ENCODE assay signal across 12 cellular contexts in the genomic region with DNA sequence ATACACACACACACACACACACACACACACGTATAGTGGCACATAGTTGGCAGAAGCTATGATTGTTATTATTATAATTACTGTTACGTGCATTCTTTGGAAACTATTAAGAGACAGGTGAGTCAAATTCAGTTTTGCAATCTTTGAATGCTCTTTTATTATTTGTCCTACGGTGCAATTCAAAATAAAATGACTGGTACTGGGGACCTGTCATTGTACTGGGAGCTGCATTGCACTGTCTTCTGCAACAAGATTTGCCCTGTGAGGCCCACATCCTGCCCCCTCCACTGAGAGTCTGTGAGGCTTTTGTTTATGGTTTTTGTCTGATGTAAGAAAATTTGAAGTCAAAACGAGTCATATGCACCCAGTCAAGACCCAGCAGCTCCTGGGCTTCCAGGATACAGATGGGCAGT. TPM values are rescaled to one million over a fixed set of nuclear protein-coding genes. Genes with fewer than 3 reads are reported as not detected.
DNase-seq lines count a peak whose midpoint lies in the region; ATAC-seq, FAIRE-seq and TF ChIP-seq lines count a peak whose summit lies in the region.
"Had no signal": no experiment of that assay in that cellular context is flagged by ENCODE, and none has a peak within 500 bp of the region (broad histone marks: within the 10 kb centered on the region; RNA-seq: fewer than 3 reads in every experiment).

No MANE protein-coding gene starts in this region.

- no peak overlapping the region for H3K27ac ChIP-seq in GM12878 (ENCODE audit: control insufficient read depth, insufficient read depth)

- RAD21 ChIA-PET in GM12878 (lab: Charles Lee; ENCODE audit: unreplicated experiment) = interaction anchor here (1.0 to 6.8 kb wide), 20 partner anchors 8 to 176 kb away, joined by 3 to 53 read pairs (median 6); partner anchors contain the start of genes CD244, CD48 and ITLN2

- peak; percentile 54 for ATAC-seq in GM12878
- no peak for ATAC-seq in GM18909 (IDR thresholded peaks at IDR 0.05; ENCODE audit: poor library complexity, unreplicated experiment)
- no peak for ATAC-seq in HG02840 (IDR thresholded peaks at IDR 0.05; ENCODE audit: low FRiP score, unreplicated experiment)

- peak overlapping the region; percentile 82 to 99 (median 96) for H3K4me3 Mint-ChIP-seq in IgD-negative memory B cell
- peak overlapping the region; percentile 83 for H3K4me3 Mint-ChIP-seq in activated CD4-positive, alpha-beta T cell treated with anti-CD3 and anti-CD28 coated beads, Interleukin-2, amount 10 ng/mL, durations not matched to agents 24 days and 14 days

- no peak for FAIRE-seq in GM12878 (lab: Jason Lieb, UNC)

- peaks cover 42% of the 10 kb centered on the region for H3K4me1 ChIP-seq in GM12878 (ENCODE audit: control insufficient read depth, insufficient read depth, low read length)
- H3K4me1 ChIP-seq: Caco-2 had no signal

- intact Hi-C loops in activated CD4-positive, alpha-beta T cell treated with anti-CD3 and anti-CD28 coated beads, Interleukin-2, amount 10 ng/mL, durations not matched to agents 24 days and 14 days (cut with micrococcal nuclease) = loop anchor here (2.0 to 5.0 kb wide), 2 partner anchors 41 to 56 kb away; no protein-coding TSS in a partner anchor
- intact Hi-C loops in GM12878 (cut with micrococcal nuclease; ENCODE audit: unreplicated experiment) = no loop called here

- TF ChIP-seq RAD21 in GM12878 (IDR thresholded peaks at IDR 0.05; ENCODE audit: insufficient read depth, low read depth, low read length) = no peak

- no peaks in the 10 kb centered on the region; the same call in 2 of the 3 replicates for H3K9me3 ChIP-seq in GM12878 (replicated peaks; ENCODE audit: control insufficient read depth, insufficient read depth, low read length)
- H3K9me3 ChIP-seq: Caco-2 had no signal

- no peaks in the 10 kb centered on the region for H3K27me3 ChIP-seq in GM12878 (replicated peaks in 1 of 2; ENCODE audit: control insufficient read depth in 2 of 2, insufficient read depth in 2 of 2, low read length in 1 of 2)

- no peak overlapping the region for H3K9ac ChIP-seq in GM12878 (ENCODE audit: control insufficient read depth, insufficient read depth, low read length)

- peaks cover 3% of the 10 kb centered on the region for H3K79me2 ChIP-seq in GM12878 (ENCODE audit: control insufficient read depth, insufficient read depth, low read length)

- no TSS peak for BruUV-seq in GM12878 (replicated peaks; lab: Mats Ljungman, UMichigan)

- SMC1A ChIA-PET in GM12878 (lab: Charles Lee; ENCODE audit: uncharacterized antibody, unreplicated experiment) = interaction anchor here (0.7 to 7.1 kb wide), 25 partner anchors 8 to 271 kb away, joined by 3 to 86 read pairs (median 8); partner anchors contain the start of genes CD244, CD48 and SLAMF7

- WGBS in GM12878 (ENCODE audit: insufficient coverage, insufficient replicate concordance, low lambda C conversion rate, missing lambda C conversion rate) = 11% methylated on average over 4 of the region's 4 CpGs

- peaks cover 6% of the 10 kb centered on the region for H3K36me3 Mint-ChIP-seq in IgD-negative memory B cell
- peaks cover 10% of the 10 kb centered on the region for H3K36me3 Mint-ChIP-seq in activated CD4-positive, alpha-beta T cell treated with anti-CD3 and anti-CD28 coated beads, Interleukin-2, amount 10 ng/mL, durations not matched to agents 24 days and 14 days (ENCODE audit: low read depth)

- H3K27me3 Mint-ChIP-seq in IgD-negative memory B cell = no peaks in the 10 kb centered on the region
- peaks cover 4% of the 10 kb centered on the region for H3K27me3 Mint-ChIP-seq in activated CD4-positive, alpha-beta T cell treated with anti-CD3 and anti-CD28 coated beads, Interleukin-2, amount 10 ng/mL, durations not matched to agents 24 days and 14 days

- POLR2A ChIA-PET in GM12878 (lab: Charles Lee) = interaction anchor here (0.6 to 3.6 kb wide), 11 partner anchors 8 to 271 kb away, joined by 3 to 28 read pairs (median 7); partner anchors contain the start of genes ARHGAP30 and CD48

- TF ChIP-seq POLR2A in GM12878 (IDR thresholded peaks at IDR 0.05; ENCODE audit: low read depth, low read length) = no peak

- H3K36me3 ChIP-seq in GM12878 (ENCODE audit: control insufficient read depth in 2 of 2, insufficient read depth in 2 of 2, low read length in 1 of 2) = peaks cover 0 to 5% of the 10 kb centered on the region in 2 experiments; a peak in 1 of 4 replicates

- no peaks in the 10 kb centered on the region for H3K9me3 Mint-ChIP-seq in IgD-negative memory B cell
- H3K9me3 Mint-ChIP-seq in activated CD4-positive, alpha-beta T cell treated with anti-CD3 and anti-CD28 coated beads, Interleukin-2, amount 10 ng/mL, durations not matched to agents 24 days and 14 days = no peaks in the 10 kb centered on the region

- TF ChIP-seq CTCF in GM12878 (IDR thresholded peaks at IDR 0.05 in 2 of 3, conservative IDR thresholded peaks at IDR 0.05 in 1 of 3; ENCODE audit: control insufficient read depth in 2 of 3, extremely low read depth in 1 of 3, insufficient read depth in 1 of 3, low read depth in 3 of 3, low read length in 3 of 3) = no peak

- in situ Hi-C loops in GM12878 (cut with MboI) = no loop called here

- H4K20me1 ChIP-seq in GM12878 (ENCODE audit: control insufficient read depth, insufficient read depth) = no peaks in the 10 kb centered on the region

- H2AFZ ChIP-seq in GM12878 (ENCODE audit: control insufficient read depth, low read depth, low read length) = no peak overlapping the region

- peak overlapping the region; percentile 63; the same call in 1 of the 2 replicates for H3K4me3 ChIP-seq in GM12878

- peak overlapping the region; percentile 90 to 99 (median 95) for H3K27ac Mint-ChIP-seq in IgD-negative memory B cell
- H3K27ac Mint-ChIP-seq in activated CD4-positive, alpha-beta T cell treated with anti-CD3 and anti-CD28 coated beads, Interleukin-2, amount 10 ng/mL, durations not matched to agents 24 days and 14 days = no peak overlapping the region

- H3K4me2 ChIP-seq in GM12878 (ENCODE audit: control insufficient read depth, insufficient read depth) = peak overlapping the region; percentile 94

- peaks cover 50 to 67% (median 54%) of the 10 kb centered on the region in 3 donors for H3K4me1 Mint-ChIP-seq in IgD-negative memory B cell
- H3K4me1 Mint-ChIP-seq in activated CD4-positive, alpha-beta T cell treated with anti-CD3 and anti-CD28 coated beads, Interleukin-2, amount 10 ng/mL, durations not matched to agents 24 days and 14 days = peaks cover 62% of the 10 kb centered on the region

- CTCF ChIA-PET in GM12878 (lab: Yijun Ruan, JAX) = interaction anchor here (0.8 to 9.3 kb wide), 17 partner anchors 8 to 546 kb away, joined by 3 to 192 read pairs (median 6); partner anchors contain the start of genes CD244 and CD48

- peak; percentile 87 for DNase-seq in activated CD4-positive, alpha-beta T cell treated with anti-CD3 and anti-CD28 coated beads, Interleukin-2, amount 10 ng/mL, durations not matched to agents 24 days and 14 days
- DNase-seq in GM12878 (ENCODE audit: low read depth, low spot score) (no peak), hepatic stellate cell (ENCODE audit: low spot score) (no peak), NCI-H1105 (lab: John Stamatoyannopoulos, UW) (no peak)
- peak; percentile 32 to 35 for DNase-seq in stimulated activated CD4-positive, alpha-beta T cell treated with anti-CD3 and anti-CD28 coated beads, Interleukin-4, amount 100 ng/mL, for 48 hours (ENCODE audit: low read depth in 2 of 2)
- DNase-seq: Caco-2 had no signal

- no peak for TF ChIP-seq EP300 in GM12878 (IDR thresholded peaks at IDR 0.05; ENCODE audit: borderline replicate concordance in 1 of 2, control insufficient read depth in 1 of 2, low read depth in 2 of 2, low read length in 2 of 2)

RNA-seq across cellular contexts. Expression of gene LY9, which starts 1.9 kb away (rescaled TPM):
- 158 TPM for polyA plus RNA-seq in IgD-negative memory B cell
- 0.30 and 0.85 TPM in 2 replicates for total RNA-seq in activated CD4-positive, alpha-beta T cell treated with anti-CD3 and anti-CD28 coated beads, Interleukin-2, amount 10 ng/mL, durations not matched to agents 24 days and 14 days
- total RNA-seq in GM12878 (2013; cell fraction: nucleolus; rRNA removed) = 51.7 and 54.8 TPM in 2 replicates
- 10.7 and 12.5 TPM in 2 replicates for total RNA-seq in GM12878 (2014; rRNA removed)
- 6.6 and 8.0 TPM in 2 replicates for total RNA-seq in GM12878 (2014; rRNA removed; fragmentation: Illumina TruSeq; extraction: Trizol)
- total RNA-seq in GM12878 (2021) = 8.9 and 11.0 TPM in 2 replicates
- 15.9 TPM for polyA plus RNA-seq in GM12878 (2011; ENCODE audit: low read depth)
- 11.7 and 13.3 TPM in 2 replicates for polyA plus RNA-seq in GM12878 (2011; rRNA removed)
- 12.8 and 14.6 TPM in 2 replicates for polyA plus RNA-seq in GM12878 (2011; cell fraction: cytosol; rRNA removed)
- polyA plus RNA-seq in GM12878 (2011; cell fraction: nucleus; rRNA removed) = 11.6 and 16.1 TPM in 2 replicates
- polyA plus RNA-seq in GM12878 (2012) = 16.7 and 24.0 TPM in 2 replicates
- polyA plus RNA-seq in GM12878 (2014; fragmentation: Illumina TruSeq; extraction: Trizol) = 9.8 and 11.7 TPM in 2 replicates
- 1 to 10 TPM; 2.7 to 2.8 TPM for polyA plus RNA-seq in GM12878 (2014; fragmentation: Nextera tagmentation; extraction: Ambion mirVana)
- polyA plus RNA-seq in GM12878 (2014; rRNA removed) = 11.4 and 11.6 TPM in 2 replicates
- 1 to 10 TPM; 7.4 to 9.1 TPM for polyA plus RNA-seq in GM12878 (2016; fragmentation: Nextera tagmentation; extraction: Ambion mirVana)
- 13.6 and 16.5 TPM in 2 replicates for polyA minus RNA-seq in GM12878 (2011; rRNA and poly(A)+ RNA removed)
- polyA minus RNA-seq in GM12878 (2011; cell fraction: cytosol; rRNA and poly(A)+ RNA removed) = 3.5 TPM in 2 replicates
- 10.8 and 12.2 TPM in 2 replicates for polyA minus RNA-seq in GM12878 (2011; cell fraction: nucleus; rRNA and poly(A)+ RNA removed)
- total RNA-seq: Caco-2, fibroblast of lung, LHCN-M2, skeletal muscle tissue had no signal
- polyA plus RNA-seq: fibroblast of lung had no signal

RNA-seq across cellular contexts. Expression of gene SLAMF7, which starts 58.8 kb away (rescaled TPM):
- polyA plus RNA-seq in IgD-negative memory B cell (26.8 TPM), GM12878 (2011; rRNA removed) (275 and 284 TPM in 2 replicates), GM12878 (2014; fragmentation: Illumina TruSeq; extraction: Trizol) (182 and 208 TPM in 2 replicates), GM12878 (2014; fragmentation: Nextera tagmentation; extraction: Ambion mirVana) (10 to 100 TPM; 66.6 to 83.4 TPM), GM12878 (2014; rRNA removed) (118 and 125 TPM in 2 replicates), GM12878 (2016; fragmentation: Nextera tagmentation; extraction: Ambion mirVana) (100 to 1,000 TPM; 102 to 114 TPM)
- 18.4 and 20.7 TPM in 2 replicates for total RNA-seq in activated CD4-positive, alpha-beta T cell treated with anti-CD3 and anti-CD28 coated beads, Interleukin-2, amount 10 ng/mL, durations not matched to agents 24 days and 14 days
- total RNA-seq in GM12878 (2013; cell fraction: nucleolus; rRNA removed) = 340 and 341 TPM in 2 replicates
- total RNA-seq in GM12878 (2014; rRNA removed) (74.4 and 76.2 TPM in 2 replicates), GM12878 (2014; rRNA removed; fragmentation: Illumina TruSeq; extraction: Trizol) (81.5 and 88.1 TPM in 2 replicates), GM12878 (2021) (124 and 133 TPM in 2 replicates)
- 147 TPM for polyA plus RNA-seq in GM12878 (2011; ENCODE audit: low read depth)
- 168 and 176 TPM in 2 replicates for polyA plus RNA-seq in GM12878 (2011; cell fraction: cytosol; rRNA removed)
- polyA plus RNA-seq in GM12878 (2011; cell fraction: nucleus; rRNA removed) = 116 and 168 TPM in 2 replicates
- 182 and 235 TPM in 2 replicates for polyA plus RNA-seq in GM12878 (2012)
- 184 and 200 TPM in 2 replicates for polyA minus RNA-seq in GM12878 (2011; rRNA and poly(A)+ RNA removed)
- 46.2 and 51.3 TPM in 2 replicates for polyA minus RNA-seq in GM12878 (2011; cell fraction: cytosol; rRNA and poly(A)+ RNA removed)
- 108 and 125 TPM in 2 replicates for polyA minus RNA-seq in GM12878 (2011; cell fraction: nucleus; rRNA and poly(A)+ RNA removed)
- total RNA-seq: Caco-2, fibroblast of lung, LHCN-M2 had no signal
- polyA plus RNA-seq: fibroblast of lung had no signal

Comparison
In these comparisons a context has a peak if more than half of its experiments do, and no peak if none do; other contexts are left out.
1. DNase-seq: peak in activated CD4-positive, alpha-beta T cell treated with anti-CD3 and anti-CD28 coated beads, Interleukin-2, amount 10 ng/mL, durations not matched to agents 24 days and 14 days (single experiment) and stimulated activated CD4-positive, alpha-beta T cell treated with anti-CD3 and anti-CD28 coated beads, Interleukin-4, amount 100 ng/mL, for 48 hours (2 of 2); none in GM12878 (single experiment), hepatic stellate cell (single experiment) and NCI-H1105 (single experiment).